In the genomic region with DNA sequence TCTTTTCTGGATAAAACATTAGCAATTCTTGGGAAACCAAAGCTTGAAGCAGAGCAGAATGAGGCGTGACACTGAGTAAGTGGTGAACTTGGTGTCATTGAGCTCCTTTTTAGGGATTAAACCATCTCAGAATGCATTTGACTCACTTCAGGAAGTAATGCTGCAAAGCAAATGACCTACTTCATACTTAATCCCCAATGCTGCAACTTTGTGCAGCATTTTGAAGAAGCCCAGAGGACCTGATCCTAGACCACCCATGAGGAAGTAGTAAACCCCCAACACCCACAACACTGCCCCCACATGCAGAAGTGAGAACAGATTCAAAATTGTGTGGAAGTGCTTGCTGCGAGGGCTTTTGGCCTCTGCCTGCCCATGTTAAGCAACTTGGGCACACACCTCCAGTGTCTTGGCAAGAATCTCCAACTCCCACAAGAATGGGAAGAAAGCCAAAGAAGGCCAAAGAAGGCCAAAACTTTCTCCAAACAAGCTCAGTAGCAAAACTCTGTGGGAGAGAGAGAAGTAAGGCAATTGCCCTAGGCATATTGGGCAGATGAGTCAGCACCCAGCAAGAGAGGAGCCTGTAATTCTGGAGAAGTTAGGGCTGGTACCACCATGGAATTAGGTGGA, we compare ENCODE assay signal across 11 cellular contexts.
DNase-seq lines count a peak whose midpoint lies in the region; ATAC-seq and TF ChIP-seq lines count a peak whose summit lies in the region.
"Had no signal": no experiment of that assay in that cellular context is flagged by ENCODE, and none has a peak within 500 bp of the region (broad histone marks: within the 10 kb centered on the region; RNA-seq: fewer than 3 reads in every experiment).

No MANE protein-coding gene starts in this region.

- peaks cover 5 to 13% of the 10 kb centered on the region in 2 donors for H3K4me1 Mint-ChIP-seq in natural killer cell treated with Interleukin-12 subunit alpha and Interleukin-12 subunit beta and Interleukin-15 and Interleukin-18, amount 100 ng/mL, for 72 hours (ENCODE audit: low read depth in 2 of 2)
- H3K4me1 Mint-ChIP-seq in CD8-positive, alpha-beta T cell (ENCODE audit: low read depth) = peaks cover 2% of the 10 kb centered on the region
- H3K4me1 Mint-ChIP-seq in type B pancreatic cell (ENCODE audit: unreplicated experiment) = peaks cover 3% of the 10 kb centered on the region

- H3K27me3 Mint-ChIP-seq in natural killer cell treated with Interleukin-12 subunit alpha and Interleukin-12 subunit beta and Interleukin-15 and Interleukin-18, amount 100 ng/mL, for 72 hours = peaks cover 26 to 36% of the 10 kb centered on the region in 2 donors
- peaks cover 2% of the 10 kb centered on the region for H3K27me3 Mint-ChIP-seq in CD8-positive, alpha-beta T cell (ENCODE audit: low read depth)
- peaks cover 5% of the 10 kb centered on the region for H3K27me3 Mint-ChIP-seq in type B pancreatic cell

- no peak overlapping the region for H3K4me3 Mint-ChIP-seq in natural killer cell treated with Interleukin-12 subunit alpha and Interleukin-12 subunit beta and Interleukin-15 and Interleukin-18, amount 100 ng/mL, for 72 hours
- no peak overlapping the region for H3K4me3 Mint-ChIP-seq in CD8-positive, alpha-beta T cell
- no peak overlapping the region for H3K4me3 Mint-ChIP-seq in type B pancreatic cell
- H3K4me3 Mint-ChIP-seq: nephron had no signal

- H3K27me3 ChIP-seq in A673 (replicated peaks; ENCODE audit: insufficient read depth, low read depth, low read length, poor library complexity) (no peaks in the 10 kb centered on the region), adipocyte (replicated peaks; ENCODE audit: control insufficient read depth, insufficient read depth, low read length) (no peaks in the 10 kb centered on the region)
- H3K27me3 ChIP-seq in CD8-positive, alpha-beta T cell (ENCODE audit: insufficient read depth, low read length) = no peaks in the 10 kb centered on the region

- H3K9ac ChIP-seq in adipocyte (ENCODE audit: low read length) = no peak overlapping the region

- no peaks in the 10 kb centered on the region for H3K36me3 Mint-ChIP-seq in natural killer cell treated with Interleukin-12 subunit alpha and Interleukin-12 subunit beta and Interleukin-15 and Interleukin-18, amount 100 ng/mL, for 72 hours
- no peaks in the 10 kb centered on the region for H3K36me3 Mint-ChIP-seq in CD8-positive, alpha-beta T cell
- H3K36me3 Mint-ChIP-seq in type B pancreatic cell = no peaks in the 10 kb centered on the region

- ATAC-seq in natural killer cell treated with Interleukin-12 subunit alpha and Interleukin-12 subunit beta and Interleukin-15 and Interleukin-18, amount 100 ng/mL, for 72 hours = no peak
- ATAC-seq in CD8-positive, alpha-beta T cell = no peak
- ATAC-seq: K562 had no signal

- H3K9me3 ChIP-seq in A673 (ENCODE audit: low read depth, low read length, poor library complexity, severe bottlenecking) (no peaks in the 10 kb centered on the region), adipocyte (ENCODE audit: control insufficient read depth, low read length) (no peaks in the 10 kb centered on the region)
- H3K9me3 ChIP-seq in CD8-positive, alpha-beta T cell (ENCODE audit: low read length) = no peaks in the 10 kb centered on the region

- no peaks in the 10 kb centered on the region for H3K9me3 Mint-ChIP-seq in natural killer cell treated with Interleukin-12 subunit alpha and Interleukin-12 subunit beta and Interleukin-15 and Interleukin-18, amount 100 ng/mL, for 72 hours
- no peaks in the 10 kb centered on the region for H3K9me3 Mint-ChIP-seq in CD8-positive, alpha-beta T cell
- H3K9me3 Mint-ChIP-seq in type B pancreatic cell = no peaks in the 10 kb centered on the region
- H3K9me3 Mint-ChIP-seq: nephron had no signal

- DNase-seq in A673 (ENCODE audit: low spot score) (peak; percentile 89), HCEC 1CT (peak; percentile 43), adipocyte (ENCODE audit: low read depth) (peak; percentile 88), kidney tubule cell (ENCODE audit: low spot score) (peak; percentile 90), NCI-H524 treated with DMSO at 0.1 percent for 48 hours (lab: John Stamatoyannopoulos, UW) (no peak), type B pancreatic cell (ENCODE audit: extremely low spot score, unreplicated experiment) (no peak)
- DNase-seq in natural killer cell treated with Interleukin-12 subunit alpha and Interleukin-12 subunit beta and Interleukin-15 and Interleukin-18, amount 100 ng/mL, for 72 hours (ENCODE audit: low spot score) = no peak
- no peak for DNase-seq in CD8-positive, alpha-beta T cell
- DNase-seq: activated naive CD4-positive, alpha-beta T cell treated with Interleukin-2 at 50 U/mL for 16 hours had no signal

- TF ChIP-seq CTCF in A673 (conservative IDR thresholded peaks at IDR 0.05; ENCODE audit: low read depth, low read length) (peak; percentile 22; the same call in 1 of the 2 replicates), type B pancreatic cell (conservative IDR thresholded peaks at IDR 0.05) (no peak)
- TF ChIP-seq CTCF in CD8-positive, alpha-beta T cell (IDR thresholded peaks at IDR 0.05) = no peak

- H3K4me3 ChIP-seq in A673 (ENCODE audit: low read depth, low read length, poor library complexity, severe bottlenecking) (no peak overlapping the region), adipocyte (ENCODE audit: low read length) (peak overlapping the region; percentile 45)
- no peak overlapping the region for H3K4me3 ChIP-seq in CD8-positive, alpha-beta T cell (ENCODE audit: low read depth, low read length)
- H3K4me3 ChIP-seq: K562 had no signal

- CTCF ChIA-PET in A673 (lab: Charles Lee) = interaction anchor here (0.6 to 2.8 kb wide), 3 partner anchors 17 to 453 kb away, joined by 3 to 48 read pairs (median 4); no protein-coding TSS in a partner anchor
- CTCF ChIA-PET in CD8-positive, alpha-beta T cell (lab: Charles Lee) = interaction anchor here (0.6 to 11.5 kb wide), 19 partner anchors 9 to 1610 kb away, joined by 3 to 241 read pairs (median 4); no protein-coding TSS in a partner anchor

- H3K36me3 ChIP-seq in A673 (ENCODE audit: insufficient read depth, low read length, poor library complexity, severe bottlenecking) (no peaks in the 10 kb centered on the region), adipocyte (ENCODE audit: control insufficient read depth, insufficient read depth, low read length, severe bottlenecking) (no peaks in the 10 kb centered on the region)
- no peaks in the 10 kb centered on the region for H3K36me3 ChIP-seq in CD8-positive, alpha-beta T cell (ENCODE audit: insufficient read depth, low read length)

- no peak overlapping the region for H3K27ac Mint-ChIP-seq in natural killer cell treated with Interleukin-12 subunit alpha and Interleukin-12 subunit beta and Interleukin-15 and Interleukin-18, amount 100 ng/mL, for 72 hours
- H3K27ac Mint-ChIP-seq in CD8-positive, alpha-beta T cell = no peak overlapping the region
- no peak overlapping the region for H3K27ac Mint-ChIP-seq in type B pancreatic cell
- H3K27ac Mint-ChIP-seq: nephron had no signal

- intact Hi-C loops in A673 (cut with micrococcal nuclease; ENCODE audit: unreplicated experiment) = loop anchor here (2.0 to 10.0 kb wide), 6 partner anchors 43 to 437 kb away; no protein-coding TSS in a partner anchor
- intact Hi-C loops in CD8-positive, alpha-beta T cell (cut with DNase I, micrococcal nuclease) = loop anchor here in 1 of 2 experiments (5.0 to 10.0 kb wide), 2 partner anchors 808 to 1155 kb away; no protein-coding TSS in a partner anchor

- POLR2A ChIA-PET in A673 (lab: Charles Lee; ENCODE audit: low non-redundant PET) = no interaction called here
- POLR2A ChIA-PET in CD8-positive, alpha-beta T cell (lab: Charles Lee) = no interaction called here

- BruUV-seq in A673 (replicated peaks; lab: Mats Ljungman, UMichigan) = no TSS peak

- peak overlapping the region; percentile 63 for H3K27ac ChIP-seq in A673 (ENCODE audit: low read depth, low read length, poor library complexity, severe bottlenecking)
- H3K27ac ChIP-seq in CD8-positive, alpha-beta T cell (ENCODE audit: low read depth, low read length) = no peak overlapping the region

- H3K4me1 ChIP-seq in A673 (ENCODE audit: insufficient read depth, low read length, poor library complexity, severe bottlenecking) (peaks cover 28% of the 10 kb centered on the region), adipocyte (ENCODE audit: control insufficient read depth, insufficient read depth, low read length) (peaks cover 26% of the 10 kb centered on the region)
- H3K4me1 ChIP-seq in CD8-positive, alpha-beta T cell (ENCODE audit: insufficient read depth, low read length) = peaks cover 3% of the 10 kb centered on the region

Comparison
In these comparisons a context has a peak if more than half of its experiments do, and no peak if none do; other contexts are left out.
1. DNase-seq: peak in A673 (single experiment), HCEC 1CT (single experiment), adipocyte (single experiment) and kidney tubule cell (single experiment); none in NCI-H524 treated with DMSO at 0.1 percent for 48 hours (single experiment), natural killer cell treated with Interleukin-12 subunit alpha and Interleukin-12 subunit beta and Interleukin-15 and Interleukin-18, amount 100 ng/mL, for 72 hours (single experiment), CD8-positive, alpha-beta T cell (0 of 7) and type B pancreatic cell (single experiment).